19 cellular contexts compared by ENCODE assay signal in the genomic region with DNA sequence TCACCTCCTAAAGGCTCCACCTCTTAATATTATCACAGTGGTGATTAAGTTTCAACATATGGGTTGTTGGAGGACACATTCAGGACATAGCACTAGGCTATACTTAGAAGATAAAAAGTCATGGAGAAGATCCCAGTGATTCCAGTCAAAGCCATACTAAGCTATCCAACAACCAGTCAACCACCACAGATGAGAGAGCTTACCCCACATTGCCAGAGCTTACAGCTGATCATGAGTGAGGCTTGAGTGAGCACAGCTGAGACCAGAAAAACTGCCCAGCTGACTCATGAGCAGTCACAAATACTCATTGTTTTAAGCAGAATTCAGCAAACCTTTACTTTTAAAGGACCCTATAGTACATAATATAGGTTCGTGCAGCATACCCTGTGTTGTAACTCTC.
DNase-seq lines count a peak whose midpoint lies in the region; ATAC-seq and TF ChIP-seq lines count a peak whose summit lies in the region.
"Had no signal": no experiment of that assay in that cellular context is flagged by ENCODE, and none has a peak within 500 bp of the region (broad histone marks: within the 10 kb centered on the region; RNA-seq: fewer than 3 reads in every experiment).

No MANE protein-coding gene starts in this region.

- H2BK15ac ChIP-seq in neuronal stem cell (ENCODE audit: low read length), result no peak overlapping the region

- H2BK12ac ChIP-seq in neuronal stem cell (ENCODE audit: low read length), result no peak overlapping the region

- BruUV-seq in mammary epithelial cell (replicated peaks; lab: Mats Ljungman, UMichigan), result no TSS peak

- H4K8ac ChIP-seq in neuronal stem cell (ENCODE audit: low read depth, low read length), result no peak overlapping the region

- no peaks in the 10 kb centered on the region for H4K20me1 ChIP-seq in mammary epithelial cell (ENCODE audit: insufficient read depth, low read length)

- no peaks in the 10 kb centered on the region for H3K27me3 Mint-ChIP-seq in glutamatergic neuron (ENCODE audit: unreplicated experiment)
- H3K27me3 Mint-ChIP-seq: effector memory CD8-positive, alpha-beta T cell had no signal

- no peak for TF ChIP-seq POLR2A in breast epithelium (IDR thresholded peaks at IDR 0.05)

- no peak overlapping the region for H2BK5ac ChIP-seq in neuronal stem cell (ENCODE audit: low read length)

- 60% methylated on average over 1 of the region's 1 CpG for WGBS in mammary epithelial cell (ENCODE audit: low coverage, missing lambda C conversion rate)
- 56% methylated on average over 1 of the region's 1 CpG for WGBS in right cardiac atrium
- WGBS in neuronal stem cell (ENCODE audit: extremely low coverage in 2 of 2, insufficient read length in 2 of 2, insufficient replicate concordance in 1 of 2), 2 donors, result no CpG with 5 or more reads among the region's 1 CpG

- DNase-seq in mammary epithelial cell (peak; percentile 41), breast epithelium (ENCODE audit: low spot score in 2 of 2) (no peak), epithelial cell of esophagus (ENCODE audit: low read depth) (peak; percentile 53), right cardiac atrium (peak in 1 of 3 donors; percentile 33), stromal cell of bone marrow (ENCODE audit: low read depth) (peak; percentile 62), neuronal stem cell (ENCODE audit: low spot score) (no peak), glutamatergic neuron (no peak)
- no peak for DNase-seq in stimulated activated CD4-positive, alpha-beta T cell treated with anti-CD3 and anti-CD28 coated beads, Interleukin-12 subunit alpha, Interleukin-12 subunit beta, amount 100 ng/mL, for 4 hours
- DNase-seq: 8988T; activated CD4-positive, alpha-beta T cell treated with anti-CD3 and anti-CD28 coated beads, Interleukin-2, amount 10 ng/mL, durations not matched to agents 7 days and 5 days; activated naive CD4-positive, alpha-beta T cell treated with Interleukin-2 at 50 U/mL for 16 hours; effector memory CD8-positive, alpha-beta T cell; GDM1; mesendoderm; SW 1271 had no signal

- no peak overlapping the region for H3K14ac ChIP-seq in neuronal stem cell (ENCODE audit: low read length)

- H3K4me1 ChIP-seq in mammary epithelial cell (ENCODE audit: insufficient read depth, low read length), result no peaks in the 10 kb centered on the region
- H3K4me1 ChIP-seq in breast epithelium, result no peaks in the 10 kb centered on the region
- H3K4me1 ChIP-seq in right cardiac atrium (ENCODE audit: control insufficient read depth, insufficient read depth, low read length), result no peaks in the 10 kb centered on the region
- H3K4me1 ChIP-seq in neuronal stem cell (ENCODE audit: control insufficient read depth in 2 of 2, insufficient read depth in 1 of 2, low read depth in 1 of 2, low read length in 2 of 2), result peaks cover 0 to 8% of the 10 kb centered on the region in 2 donors
- H3K4me1 ChIP-seq: ascending aorta, prostate gland had no signal

- ATAC-seq in right cardiac atrium, result peak; percentile 41 to 84
- ATAC-seq: effector memory CD8-positive, alpha-beta T cell; natural killer cell treated with Interleukin-12 subunit alpha and Interleukin-12 subunit beta and Interleukin-15 and Interleukin-18, amount 100 ng/mL, for 72 hours had no signal

- H3K9ac ChIP-seq in mammary epithelial cell (ENCODE audit: insufficient read depth, low read length), result no peak overlapping the region
- no peak overlapping the region for H3K9ac ChIP-seq in neuronal stem cell (ENCODE audit: low read depth, low read length, poor library complexity)

- no peak overlapping the region for H3K23ac ChIP-seq in neuronal stem cell (ENCODE audit: low read depth, low read length, poor library complexity)

- H3K4me3 Mint-ChIP-seq in glutamatergic neuron (ENCODE audit: unreplicated experiment), result no peak overlapping the region
- H3K4me3 Mint-ChIP-seq: activated CD4-positive, alpha-beta T cell treated with anti-CD3 and anti-CD28 coated beads, Interleukin-2, amount 10 ng/mL, durations not matched to agents 7 days and 5 days; effector memory CD8-positive, alpha-beta T cell; natural killer cell treated with Interleukin-12 subunit alpha and Interleukin-12 subunit beta and Interleukin-15 and Interleukin-18, amount 100 ng/mL, for 72 hours had no signal

- H3K79me1 ChIP-seq in neuronal stem cell (ENCODE audit: low read depth, low read length), result no peaks in the 10 kb centered on the region

- H2AFZ ChIP-seq in mammary epithelial cell (ENCODE audit: low read depth, low read length) (no peak overlapping the region), neuronal stem cell (ENCODE audit: low read length) (no peak overlapping the region)

- H3K18ac ChIP-seq in neuronal stem cell (ENCODE audit: low read length), result no peak overlapping the region

- H2AK5ac ChIP-seq in neuronal stem cell (ENCODE audit: low read depth, low read length), result no peak overlapping the region

- no peak overlapping the region for H3K4ac ChIP-seq in neuronal stem cell (ENCODE audit: low read length)

- TF ChIP-seq CTCF in mammary epithelial cell (conservative IDR thresholded peaks at IDR 0.05 in 1 of 2, IDR thresholded peaks at IDR 0.05 in 1 of 2; ENCODE audit: extremely low read depth in 1 of 2, insufficient read depth in 1 of 2, low read depth in 1 of 2, low read length in 2 of 2), result no peak
- no peak for TF ChIP-seq CTCF in breast epithelium (IDR thresholded peaks at IDR 0.05)
- no peak for TF ChIP-seq CTCF in epithelial cell of esophagus (IDR thresholded peaks at IDR 0.05; ENCODE audit: insufficient read depth, low read depth, low read length, missing control alignments)
- TF ChIP-seq CTCF in glutamatergic neuron (IDR thresholded peaks at IDR 0.05; ENCODE audit: partially characterized antibody, unreplicated experiment), result no peak

- H3K36me3 Mint-ChIP-seq in glutamatergic neuron (ENCODE audit: unreplicated experiment), result no peaks in the 10 kb centered on the region
- H3K36me3 Mint-ChIP-seq: natural killer cell treated with Interleukin-12 subunit alpha and Interleukin-12 subunit beta and Interleukin-15 and Interleukin-18, amount 100 ng/mL, for 72 hours had no signal

- dilution Hi-C loops in mammary epithelial cell (cut with HindIII; ENCODE audit: low sequenced_read_pairs), result no loop called here

- no peak overlapping the region for H2BK120ac ChIP-seq in neuronal stem cell (ENCODE audit: low read depth, low read length)

- H3K4me3 ChIP-seq in mammary epithelial cell (replicated peaks in 1 of 3; ENCODE audit: insufficient read depth in 1 of 3, low read depth in 2 of 3, low read length in 3 of 3) (no peak overlapping the region), breast epithelium (no peak overlapping the region), epithelial cell of esophagus (ENCODE audit: low read length) (no peak overlapping the region), right cardiac atrium (ENCODE audit: low read length) (no peak overlapping the region), neuronal stem cell (ENCODE audit: low read length in 2 of 2) (no peak overlapping the region)
- H3K4me3 ChIP-seq: ascending aorta, prostate gland had no signal

- H3K36me3 ChIP-seq in mammary epithelial cell (ENCODE audit: insufficient read depth, low read length) (no peaks in the 10 kb centered on the region), breast epithelium (no peaks in the 10 kb centered on the region), neuronal stem cell (replicated peaks in 1 of 2; ENCODE audit: control insufficient read depth in 2 of 2, insufficient read depth in 2 of 2, low read length in 2 of 2) (no peaks in the 10 kb centered on the region)
- H3K36me3 ChIP-seq: ascending aorta, prostate gland had no signal

- no peak overlapping the region for H3K27ac Mint-ChIP-seq in glutamatergic neuron (ENCODE audit: unreplicated experiment)
- H3K27ac Mint-ChIP-seq: activated CD4-positive, alpha-beta T cell treated with anti-CD3 and anti-CD28 coated beads, Interleukin-2, amount 10 ng/mL, durations not matched to agents 7 days and 5 days; effector memory CD8-positive, alpha-beta T cell; natural killer cell treated with Interleukin-12 subunit alpha and Interleukin-12 subunit beta and Interleukin-15 and Interleukin-18, amount 100 ng/mL, for 72 hours had no signal

- intact Hi-C loops in mammary epithelial cell (cut with micrococcal nuclease) (no loop called here), breast epithelium (cut with DNase I; ENCODE audit: low total_unique reads) (no loop called here), right cardiac atrium (cut with DNase I) (no loop called here)

- no peaks in the 10 kb centered on the region for H3K9me3 Mint-ChIP-seq in glutamatergic neuron (ENCODE audit: unreplicated experiment)
- H3K9me3 Mint-ChIP-seq: natural killer cell treated with Interleukin-12 subunit alpha and Interleukin-12 subunit beta and Interleukin-15 and Interleukin-18, amount 100 ng/mL, for 72 hours had no signal

- H3K79me2 ChIP-seq in mammary epithelial cell (ENCODE audit: insufficient read depth, low read length), result no peaks in the 10 kb centered on the region

- no peaks in the 10 kb centered on the region for H3K9me3 ChIP-seq in mammary epithelial cell (replicated peaks; ENCODE audit: insufficient read depth, low read length)
- H3K9me3 ChIP-seq in breast epithelium, result no peaks in the 10 kb centered on the region
- peaks cover 3% of the 10 kb centered on the region for H3K9me3 ChIP-seq in right cardiac atrium (ENCODE audit: control insufficient read depth, low read length)
- peaks cover 0 to 2% of the 10 kb centered on the region in 2 donors for H3K9me3 ChIP-seq in neuronal stem cell (replicated peaks in 1 of 2; ENCODE audit: control insufficient read depth in 2 of 2, insufficient read depth in 1 of 2, low read depth in 1 of 2, low read length in 2 of 2)
- H3K9me3 ChIP-seq: ascending aorta, prostate gland had no signal

- CTCF ChIA-PET in mammary epithelial cell (lab: Charles Lee; ENCODE audit: low non-redundant PET), result no interaction called here

- H3K27me3 ChIP-seq in mammary epithelial cell (ENCODE audit: insufficient read depth, low read length), result no peaks in the 10 kb centered on the region
- no peaks in the 10 kb centered on the region for H3K27me3 ChIP-seq in breast epithelium
- H3K27me3 ChIP-seq in right cardiac atrium (ENCODE audit: control insufficient read depth, insufficient read depth), result no peaks in the 10 kb centered on the region
- H3K27me3 ChIP-seq in neuronal stem cell (ENCODE audit: control insufficient read depth in 3 of 3, insufficient read depth in 3 of 3, low read depth in 1 of 3, low read length in 3 of 3), result no peaks in the 10 kb centered on the region
- H3K27me3 ChIP-seq: ascending aorta had no signal

- H3K4me2 ChIP-seq in mammary epithelial cell (ENCODE audit: insufficient read depth, low read depth, low read length) (no peak overlapping the region), neuronal stem cell (ENCODE audit: insufficient read depth, low read length, poor library complexity, severe bottlenecking) (no peak overlapping the region)

- no peak overlapping the region for H3K27ac ChIP-seq in mammary epithelial cell (ENCODE audit: insufficient read depth, low read depth, low read length)
- no peak overlapping the region for H3K27ac ChIP-seq in breast epithelium
- H3K27ac ChIP-seq in right cardiac atrium (ENCODE audit: low read length), result no peak overlapping the region
- H3K27ac ChIP-seq in neuronal stem cell (replicated peaks; ENCODE audit: low read length), result no peak overlapping the region
- H3K27ac ChIP-seq: ascending aorta, C4-2B, prostate gland had no signal

- H4K91ac ChIP-seq in neuronal stem cell (ENCODE audit: low read depth, low read length, poor library complexity), result no peak overlapping the region

- in situ Hi-C loops in mammary epithelial cell (cut with MboI; ENCODE audit: low sequenced_read_pairs in 2 of 2), result loop anchor here in 1 of 2 donors (25.0 kb wide), 1 partner anchor 525 kb away; the partner anchor contains the start of gene IGF1

- no peaks in the 10 kb centered on the region for H3K4me1 Mint-ChIP-seq in glutamatergic neuron (ENCODE audit: low read depth, unreplicated experiment)

Comparison
In these comparisons a context has a peak if more than half of its experiments do, and no peak if none do; other contexts are left out.
1. DNase-seq: peak in mammary epithelial cell (single experiment), epithelial cell of esophagus (single experiment) and stromal cell of bone marrow (single experiment); none in breast epithelium (0 of 2), neuronal stem cell (single experiment), glutamatergic neuron (single experiment) and stimulated activated CD4-positive, alpha-beta T cell treated with anti-CD3 and anti-CD28 coated beads, Interleukin-12 subunit alpha, Interleukin-12 subunit beta, amount 100 ng/mL, for 4 hours (single experiment).